Comparison of ENCODE assay signal across 37 cellular contexts in the genomic region with DNA sequence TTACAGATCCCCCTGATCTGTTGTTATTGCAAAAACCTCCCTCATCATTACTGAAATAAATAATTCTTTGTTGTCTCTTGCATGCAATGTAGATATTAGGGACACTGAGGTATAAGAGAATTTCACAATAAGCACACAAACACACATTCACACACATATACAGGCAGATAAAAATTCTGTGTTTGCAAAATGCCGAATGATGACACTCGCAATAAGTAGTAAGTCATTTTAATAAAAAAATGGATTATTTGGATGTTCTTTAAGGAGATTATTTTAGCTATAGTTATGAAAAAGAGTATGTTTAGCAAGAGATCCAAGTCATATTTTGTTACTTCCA. TPM values are rescaled to one million over a fixed set of nuclear protein-coding genes. Genes with fewer than 3 reads are reported as not detected.
"Had no signal": no experiment of that assay in that cellular context is flagged by ENCODE, and none has a peak within 500 bp of the region (broad histone marks: within the 10 kb centered on the region; RNA-seq: fewer than 3 reads in every experiment).

No MANE protein-coding gene starts in this region.

- H3K9me3 ChIP-seq: SJCRH30 had no signal

- H3K4me1 Mint-ChIP-seq: activated CD4-positive, alpha-beta T cell treated with anti-CD3 and anti-CD28 coated beads, Interleukin-2, amount 10 ng/mL, durations not matched to agents 24 days and 14 days; activated naive CD8-positive, alpha-beta T cell treated with anti-CD3 and anti-CD28 coated beads for 36 hours; activated T-helper 17 cell treated with anti-CD3 and anti-CD28 coated beads, Interleukin-2, amount 50 U/mL, for 72 hours had no signal

- H3K4me1 ChIP-seq: SJCRH30 had no signal

- H3K36me3 Mint-ChIP-seq: activated naive CD8-positive, alpha-beta T cell treated with anti-CD3 and anti-CD28 coated beads for 36 hours had no signal

- H3K36me3 ChIP-seq: brain microvascular endothelial cell, SJCRH30, WERI-Rb-1 had no signal

- H3K27ac ChIP-seq: brain microvascular endothelial cell, SJCRH30, SK-N-MC, WERI-Rb-1 had no signal

- H3K27ac Mint-ChIP-seq: activated CD4-positive, alpha-beta T cell treated with anti-CD3 and anti-CD28 coated beads, Interleukin-2, amount 10 ng/mL, durations not matched to agents 24 days and 14 days; activated CD8-positive, alpha-beta T cell treated with anti-CD3 and anti-CD28 coated beads for 36 hours; activated naive CD8-positive, alpha-beta T cell treated with anti-CD3 and anti-CD28 coated beads for 36 hours; activated T-cell treated with anti-CD3 and anti-CD28 coated beads, Interleukin-2, amount 50 U/mL, for 72 hours; activated T-helper 17 cell treated with anti-CD3 and anti-CD28 coated beads, Interleukin-2, amount 50 U/mL, for 72 hours had no signal

- DNase-seq: activated CD4-positive, alpha-beta T cell treated with anti-CD3 and anti-CD28 coated beads, Interleukin-2, amount 10 ng/mL, durations not matched to agents 24 days and 14 days; activated CD4-positive, alpha-beta T cell treated with anti-CD3 and anti-CD28 coated beads, Interleukin-2, amount 50 U/mL, for 4 hours; activated CD8-positive, alpha-beta T cell treated with anti-CD3 and anti-CD28 coated beads for 36 hours; activated effector memory CD4-positive, alpha-beta T cell treated with anti-CD3 and anti-CD28 coated beads, Interleukin-2, amount 50 U/mL, for 16 hours; activated naive CD4-positive, alpha-beta T cell; activated naive CD4-positive, alpha-beta T cell treated with anti-CD3 and anti-CD28 coated beads, Interleukin-2, amount 50 U/mL, for 16 hours; activated naive CD8-positive, alpha-beta T cell treated with anti-CD3 and anti-CD28 coated beads for 36 hours; activated T-cell treated with anti-CD3 and anti-CD28 coated beads, Interleukin-2, amount 50 U/mL, for 1 hour; activated T-cell treated with anti-CD3 and anti-CD28 coated beads, Interleukin-2, amount 50 U/mL, for 72 hours; amniotic stem cell; aorta; brain microvascular endothelial cell; central memory CD4-positive, alpha-beta T cell; Kasumi-1; MM.1S; MV-4-11; NCI-H1092 treated with DMSO at 0.1 percent for 48 hours; NCI-H1417; NCI-H146; NCI-H187; NCI-H2029 treated with DMSO at 0.1 percent for 48 hours; NCI-H2107; NCI-H2171; NCI-H510A; NCI-H526; NCI-H748 treated with DMSO at 0.1 percent for 48 hours; NK-92 treated with Interleukin-12 subunit alpha and Interleukin-12 subunit beta, amount 100 ng/mL, for 24 hours; Right ventricle myocardium superior; SJCRH30; T1000; WERI-Rb-1 had no signal

- H3K9me3 Mint-ChIP-seq: activated CD4-positive, alpha-beta T cell treated with anti-CD3 and anti-CD28 coated beads, Interleukin-2, amount 10 ng/mL, durations not matched to agents 24 days and 14 days; activated T-helper 17 cell treated with anti-CD3 and anti-CD28 coated beads, Interleukin-2, amount 50 U/mL, for 72 hours had no signal

- H3K27me3 Mint-ChIP-seq: activated CD4-positive, alpha-beta T cell treated with anti-CD3 and anti-CD28 coated beads, Interleukin-2, amount 10 ng/mL, durations not matched to agents 24 days and 14 days; activated CD8-positive, alpha-beta T cell treated with anti-CD3 and anti-CD28 coated beads for 36 hours; activated naive CD8-positive, alpha-beta T cell treated with anti-CD3 and anti-CD28 coated beads for 36 hours; activated T-helper 17 cell treated with anti-CD3 and anti-CD28 coated beads, Interleukin-2, amount 50 U/mL, for 72 hours had no signal

- H3K4me3 ChIP-seq: SJCRH30, SK-N-MC had no signal

- H3K4me3 Mint-ChIP-seq: activated CD4-positive, alpha-beta T cell treated with anti-CD3 and anti-CD28 coated beads, Interleukin-2, amount 10 ng/mL, durations not matched to agents 24 days and 14 days; activated CD8-positive, alpha-beta T cell treated with anti-CD3 and anti-CD28 coated beads for 36 hours; activated naive CD8-positive, alpha-beta T cell treated with anti-CD3 and anti-CD28 coated beads for 36 hours; activated T-cell treated with anti-CD3 and anti-CD28 coated beads, Interleukin-2, amount 50 U/mL, for 72 hours; activated T-helper 17 cell treated with anti-CD3 and anti-CD28 coated beads, Interleukin-2, amount 50 U/mL, for 72 hours had no signal

- ATAC-seq: activated CD8-positive, alpha-beta T cell treated with anti-CD3 and anti-CD28 coated beads for 36 hours; activated T-cell treated with anti-CD3 and anti-CD28 coated beads, Interleukin-2, amount 50 U/mL, for 72 hours; activated T-helper 17 cell treated with anti-CD3 and anti-CD28 coated beads, Interleukin-2, amount 50 U/mL, for 72 hours had no signal

- H3K27me3 ChIP-seq: brain microvascular endothelial cell, SJCRH30 had no signal

RNA-seq across cellular contexts. Expression of a gene that starts 13.6 kb away (rescaled TPM):
- total RNA-seq: activated CD4-positive, alpha-beta T cell treated with anti-CD3 and anti-CD28 coated beads, Interleukin-2, amount 10 ng/mL, durations not matched to agents 24 days and 14 days; activated CD8-positive, alpha-beta memory T cell treated with anti-CD3 and anti-CD28 coated beads for 36 hours; activated CD8-positive, alpha-beta T cell treated with anti-CD3 and anti-CD28 coated beads for 36 hours; activated naive CD8-positive, alpha-beta T cell treated with anti-CD3 and anti-CD28 coated beads for 36 hours; activated T-cell treated with anti-CD3 and anti-CD28 coated beads, Interleukin-2, amount 50 U/mL, for 72 hours; activated T-helper 17 cell treated with anti-CD3 and anti-CD28 coated beads, Interleukin-2, amount 50 U/mL, for 72 hours; aorta; OCI-LY7; Right ventricle myocardium superior; SJCRH30; T-helper 1 cell treated with Interleukin-12 subunit alpha and Interleukin-12 subunit beta and Interleukin-4 antibody, amounts not matched to agents 30 ng/mL and 1 ng/mL, for 36 hours; T-helper 2 cell treated with Interferon-gamma antibody and Interleukin-4, amounts not matched to agents 100 ng/mL and 5 ng/mL, for 36 hours had no signal
- polyA plus RNA-seq: aorta had no signal

RNA-seq across cellular contexts. Expression of a gene that starts 19.0 kb away (rescaled TPM):
- total RNA-seq: activated CD4-positive, alpha-beta T cell treated with anti-CD3 and anti-CD28 coated beads, Interleukin-2, amount 10 ng/mL, durations not matched to agents 24 days and 14 days; activated CD8-positive, alpha-beta memory T cell treated with anti-CD3 and anti-CD28 coated beads for 36 hours; activated CD8-positive, alpha-beta T cell treated with anti-CD3 and anti-CD28 coated beads for 36 hours; activated naive CD8-positive, alpha-beta T cell treated with anti-CD3 and anti-CD28 coated beads for 36 hours; activated T-cell treated with anti-CD3 and anti-CD28 coated beads, Interleukin-2, amount 50 U/mL, for 72 hours; activated T-helper 17 cell treated with anti-CD3 and anti-CD28 coated beads, Interleukin-2, amount 50 U/mL, for 72 hours; aorta; OCI-LY7; Right ventricle myocardium superior; SJCRH30; T-helper 1 cell treated with Interleukin-12 subunit alpha and Interleukin-12 subunit beta and Interleukin-4 antibody, amounts not matched to agents 30 ng/mL and 1 ng/mL, for 36 hours; T-helper 2 cell treated with Interferon-gamma antibody and Interleukin-4, amounts not matched to agents 100 ng/mL and 5 ng/mL, for 36 hours had no signal
- polyA plus RNA-seq: aorta had no signal
